9 cellular contexts compared by ENCODE assay signal in genomic region chr11:83069441-83070043, GRCh38. TPM values are rescaled to one million over a fixed set of nuclear protein-coding genes. Genes with fewer than 3 reads are reported as not detected.
DNase-seq lines count a peak whose midpoint lies in the region; ATAC-seq and TF ChIP-seq lines count a peak whose summit lies in the region.
"Had no signal": no experiment of that assay in that cellular context is flagged by ENCODE, and none has a peak within 500 bp of the region (broad histone marks: within the 10 kb centered on the region; RNA-seq: fewer than 3 reads in every experiment).

No MANE protein-coding gene starts in this region.

- no peak overlapping the region for H3K4me3 Mint-ChIP-seq in MCF 10A (ENCODE audit: unreplicated experiment)
- H3K4me3 Mint-ChIP-seq: activated naive CD8-positive, alpha-beta T cell had no signal

- intact Hi-C loops in breast epithelium (cut with DNase I; ENCODE audit: low total_unique reads) (no loop called here), MCF 10A (cut with micrococcal nuclease) (loop anchor here (2.0 to 10.0 kb wide), 5 partner anchors 37 to 215 kb away; no protein-coding TSS in a partner anchor), OCI-LY7 (cut with micrococcal nuclease; ENCODE audit: unreplicated experiment) (loop anchor here (2.0 to 5.0 kb wide), 2 partner anchors 87 to 218 kb away; partner anchors contain the start of genes CCDC90B and PCF11)

- no peak overlapping the region for H2AFZ ChIP-seq in OCI-LY7 (ENCODE audit: low read length)

- no TSS peak for BruUV-seq in MCF 10A (replicated peaks; lab: Mats Ljungman, UMichigan)
- BruUV-seq in OCI-LY7 (replicated peaks; lab: Mats Ljungman, UMichigan): no TSS peak

- peaks cover 97% of the 10 kb centered on the region for H3K79me2 ChIP-seq in OCI-LY7 (ENCODE audit: insufficient read depth, low read depth, low read length)

- H3K27ac ChIP-seq in breast epithelium (peak overlapping the region in 1 of 2 donors; percentile 98), OCI-LY7 (ENCODE audit: low read depth, low read length, poor library complexity, severe bottlenecking) (peak overlapping the region; percentile 70), thymus (ENCODE audit: low read depth) (peak overlapping the region; percentile 20)

- no peaks in the 10 kb centered on the region for H3K9me3 ChIP-seq in breast epithelium
- H3K9me3 ChIP-seq in OCI-LY7 (ENCODE audit: low read length): peaks cover 10% of the 10 kb centered on the region; the same call in 1 of the 2 replicates
- no peaks in the 10 kb centered on the region for H3K9me3 ChIP-seq in thymus (ENCODE audit: control insufficient read depth)

- peak overlapping the region; percentile 88 for H3K4me2 ChIP-seq in OCI-LY7 (ENCODE audit: low read length)

- H3K27me3 ChIP-seq in breast epithelium (no peaks in the 10 kb centered on the region), thymus (ENCODE audit: control insufficient read depth, insufficient read depth) (peaks cover 18% of the 10 kb centered on the region)

- H4K20me1 ChIP-seq in OCI-LY7 (ENCODE audit: insufficient read depth, low read length): no peaks in the 10 kb centered on the region

- no peak overlapping the region for H3K27ac Mint-ChIP-seq in MCF 10A (ENCODE audit: low read depth, unreplicated experiment)
- H3K27ac Mint-ChIP-seq: activated naive CD8-positive, alpha-beta T cell had no signal

- POLR2A ChIA-PET in MCF 10A (lab: Yijun Ruan, JAX) (interaction anchor here (0.6 to 7.3 kb wide), 21 partner anchors 7 to 168 kb away, joined by 3 to 188 read pairs (median 23); partner anchors contain the start of genes ANKRD42, DDIAS, PCF11 and PRCP), OCI-LY7 (lab: Charles Lee) (interaction anchor here (0.6 to 2.2 kb wide), 13 partner anchors 13 to 168 kb away, joined by 3 to 19 read pairs (median 4); partner anchors contain the start of genes DDIAS and PCF11)

- no peak for TF ChIP-seq POLR2A in breast epithelium (IDR thresholded peaks at IDR 0.05)

- no peak for ATAC-seq in GM18909 (IDR thresholded peaks at IDR 0.05; ENCODE audit: poor library complexity, unreplicated experiment)
- ATAC-seq in GM21717 (IDR thresholded peaks at IDR 0.05; ENCODE audit: unreplicated experiment): no peak

- H3K4me1 Mint-ChIP-seq in MCF 10A (ENCODE audit: insufficient read depth, unreplicated experiment): peaks cover 26% of the 10 kb centered on the region

- no peaks in the 10 kb centered on the region for H3K9me2 ChIP-seq in OCI-LY7 (ENCODE audit: insufficient read depth, low read length)

- no peaks in the 10 kb centered on the region for H3K27me3 Mint-ChIP-seq in MCF 10A (ENCODE audit: insufficient read depth, unreplicated experiment)
- H3K27me3 Mint-ChIP-seq: activated naive CD8-positive, alpha-beta T cell had no signal

- peaks cover 14% of the 10 kb centered on the region for H3K36me3 Mint-ChIP-seq in MCF 10A (ENCODE audit: insufficient read depth, unreplicated experiment)

- no peak for DNase-seq in breast epithelium (ENCODE audit: low spot score in 2 of 2)
- DNase-seq in MCF 10A (ENCODE audit: unreplicated experiment): no peak
- DNase-seq in OCI-LY7 (ENCODE audit: low spot score): peak; percentile 62
- DNase-seq in fibroblast of villous mesenchyme (ENCODE audit: low read depth): peak; percentile 6
- no peak for DNase-seq in SW480 (ENCODE audit: low spot score)

- H3K36me3 ChIP-seq in breast epithelium: no peaks in the 10 kb centered on the region
- peaks cover 47% of the 10 kb centered on the region for H3K36me3 ChIP-seq in OCI-LY7 (ENCODE audit: insufficient read depth, low read length)
- H3K36me3 ChIP-seq in thymus (ENCODE audit: control insufficient read depth, insufficient read depth): no peaks in the 10 kb centered on the region

- TF ChIP-seq CTCF in breast epithelium (IDR thresholded peaks at IDR 0.05) (no peak), MCF 10A (IDR thresholded peaks at IDR 0.05; ENCODE audit: unreplicated experiment) (no peak), OCI-LY7 (conservative IDR thresholded peaks at IDR 0.05; ENCODE audit: low read length) (no peak), fibroblast of villous mesenchyme (IDR thresholded peaks at IDR 0.05; ENCODE audit: insufficient read depth, low read depth, low read length) (no peak)

- no peaks in the 10 kb centered on the region for H3K9me3 Mint-ChIP-seq in MCF 10A (ENCODE audit: unreplicated experiment)

- peak overlapping the region; percentile 60 to 85 (median 78) for H3K4me3 ChIP-seq in breast epithelium
- H3K4me3 ChIP-seq in OCI-LY7 (ENCODE audit: low read depth, low read length, poor library complexity, severe bottlenecking): peak overlapping the region; percentile 86
- H3K4me3 ChIP-seq in fibroblast of villous mesenchyme (ENCODE audit: low read depth, low read length): peak overlapping the region; percentile 90
- H3K4me3 ChIP-seq in thymus (ENCODE audit: low read length): no peak overlapping the region

- CTCF ChIA-PET in MCF 10A (lab: Yijun Ruan, JAX): interaction anchor here (0.8 to 3.2 kb wide), 4 partner anchors 36 to 361 kb away, joined by 3 to 21 read pairs (median 6); no protein-coding TSS in a partner anchor
- CTCF ChIA-PET in OCI-LY7 (lab: Charles Lee; ENCODE audit: unreplicated experiment): interaction anchor here (1.4 kb wide), 1 partner anchor 82 kb away, joined by 4 read pairs; no protein-coding TSS in a partner anchor

- H3K4me1 ChIP-seq in breast epithelium (peaks cover 0 to 3% of the 10 kb centered on the region in 2 donors), OCI-LY7 (ENCODE audit: insufficient read depth, low read length, poor library complexity, severe bottlenecking) (peaks cover 62% of the 10 kb centered on the region), thymus (ENCODE audit: control insufficient read depth, insufficient read depth, low read length) (peaks cover 4% of the 10 kb centered on the region)

RNA-seq across cellular contexts. Expression of gene RAB30, which starts 2.2 kb away (rescaled TPM):
- 10 to 100 TPM; 20.3 to 26.6 (median 24.2) TPM for total RNA-seq in breast epithelium
- 12.5 and 13.2 TPM in 2 replicates for total RNA-seq in MCF 10A (2022)
- 27.1 and 33.3 TPM in 2 replicates for total RNA-seq in OCI-LY7 (2014; rRNA removed; shearing (Covaris generic))
- 132 TPM in 2 replicates for total RNA-seq in OCI-LY7 (2022)
- total RNA-seq in fibroblast of villous mesenchyme: 11.3 and 12.5 TPM in 2 replicates
- 7.5 TPM for polyA plus RNA-seq in thymus

Comparison
In these comparisons a context has a peak if more than half of its experiments do, and no peak if none do; other contexts are left out.
1. DNase-seq: peak in OCI-LY7 (single experiment) and fibroblast of villous mesenchyme (single experiment); none in breast epithelium (0 of 2), MCF 10A (single experiment) and SW480 (single experiment).